In the genomic region with DNA sequence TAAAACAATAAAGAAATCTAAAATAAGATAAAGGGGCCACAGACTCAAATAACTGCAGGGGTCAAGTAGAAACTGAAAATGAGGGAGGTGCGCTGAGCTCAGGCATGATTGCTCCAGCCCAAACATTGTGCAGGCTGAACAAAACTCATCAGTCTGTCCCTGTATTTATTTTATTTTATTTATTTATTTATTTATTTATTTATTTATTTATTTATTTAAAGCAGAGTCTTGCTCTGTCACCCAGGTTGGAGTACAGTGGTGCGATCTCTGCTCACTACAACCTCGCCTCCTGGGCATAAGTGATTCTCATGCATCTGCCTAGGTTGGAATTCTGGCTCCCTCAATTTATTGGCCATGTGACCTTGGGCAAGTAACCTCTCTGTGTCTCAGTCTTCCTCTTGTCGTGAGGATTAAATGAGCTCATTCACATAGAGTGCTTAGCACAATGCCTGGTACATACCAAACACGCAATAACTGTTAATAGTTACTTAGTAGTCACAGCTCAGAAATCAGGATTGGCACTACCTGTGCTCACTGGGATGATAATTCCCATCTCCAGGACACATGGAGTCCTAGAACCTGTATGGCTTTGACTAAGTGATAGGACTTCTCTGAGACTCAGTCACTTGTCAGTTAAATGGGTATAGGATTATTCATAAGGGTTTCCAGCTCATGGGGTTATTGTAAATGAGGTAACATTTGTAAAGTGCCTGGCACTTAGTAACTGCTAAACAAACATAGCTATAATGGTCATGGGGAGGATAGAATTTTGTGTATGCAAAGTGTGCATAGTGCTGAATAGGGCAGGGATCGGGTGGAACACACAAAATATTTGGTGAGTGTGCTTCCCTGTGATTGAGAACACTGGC, we compare ENCODE assay signal across 10 cellular contexts. TPM values are rescaled to one million over a fixed set of nuclear protein-coding genes. Genes with fewer than 3 reads are reported as not detected.
A peak's percentile ranks its signal among the peaks of the same experiment; 100 is the strongest.
DNase-seq lines count a peak whose midpoint lies in the region; ATAC-seq lines count a peak whose summit lies in the region.
"Had no signal": no experiment of that assay in that cellular context is flagged by ENCODE, and none has a peak within 500 bp of the region (broad histone marks: within the 10 kb centered on the region; RNA-seq: fewer than 3 reads in every experiment).

No MANE protein-coding gene starts in this region.

- H3K27ac Mint-ChIP-seq in activated CD4-positive, alpha-beta T cell treated with anti-CD3 and anti-CD28 coated beads, Interleukin-2, amount 10 ng/mL, durations not matched to agents 7 days and 5 days: no peak overlapping the region
- H3K27ac Mint-ChIP-seq in T-cell: peak overlapping the region in 1 of 2 donors; percentile 36

- no peak for ATAC-seq in T-cell (replicated peaks in 1 of 4)
- ATAC-seq in stimulated activated naive CD8-positive, alpha-beta T cell treated with anti-CD3 and anti-CD28 coated beads, Interleukin-15, Interleukin-2, amounts not matched to agents 100 U/mL and 50 U/mL, for 24 hours: peak; percentile 30

- H3K4me3 Mint-ChIP-seq in activated CD4-positive, alpha-beta T cell treated with anti-CD3 and anti-CD28 coated beads, Interleukin-2, amount 10 ng/mL, durations not matched to agents 7 days and 5 days: peak overlapping the region; percentile 38
- H3K4me3 Mint-ChIP-seq in T-cell: peak overlapping the region; percentile 71 to 89 (median 80)

- peaks cover 33% of the 10 kb centered on the region for H3K27me3 Mint-ChIP-seq in activated CD4-positive, alpha-beta T cell treated with anti-CD3 and anti-CD28 coated beads, Interleukin-2, amount 10 ng/mL, durations not matched to agents 7 days and 5 days
- H3K27me3 Mint-ChIP-seq in T-cell: peaks cover 8 to 30% of the 10 kb centered on the region in 2 donors

- CTCF ChIA-PET in activated CD4-positive, alpha-beta T cell treated with anti-CD3 and anti-CD28 coated beads, Interleukin-2, amount 10 ng/mL, durations not matched to agents 7 days and 5 days (lab: Charles Lee): interaction anchor here (0.7 to 1.9 kb wide), 6 partner anchors 14 to 90 kb away, joined by 3 to 7 read pairs (median 4); partner anchors contain the start of gene DES
- CTCF ChIA-PET in T-cell (lab: Charles Lee): interaction anchor here in 1 of 2 donors (0.6 kb wide), 2 partner anchors 10 to 38 kb away, joined by 3 to 5 read pairs; no protein-coding TSS in a partner anchor

- no peaks in the 10 kb centered on the region for H3K36me3 Mint-ChIP-seq in activated CD4-positive, alpha-beta T cell treated with anti-CD3 and anti-CD28 coated beads, Interleukin-2, amount 10 ng/mL, durations not matched to agents 7 days and 5 days (ENCODE audit: low read depth)
- no peaks in the 10 kb centered on the region for H3K36me3 Mint-ChIP-seq in T-cell

- H3K4me1 Mint-ChIP-seq in activated CD4-positive, alpha-beta T cell treated with anti-CD3 and anti-CD28 coated beads, Interleukin-2, amount 10 ng/mL, durations not matched to agents 7 days and 5 days: peaks cover 13% of the 10 kb centered on the region
- peaks cover 12 to 22% (median 19%) of the 10 kb centered on the region in 3 donors for H3K4me1 Mint-ChIP-seq in T-cell

- POLR2A ChIA-PET in activated CD4-positive, alpha-beta T cell treated with anti-CD3 and anti-CD28 coated beads, Interleukin-2, amount 10 ng/mL, durations not matched to agents 7 days and 5 days (lab: Charles Lee): no interaction called here
- POLR2A ChIA-PET in T-cell (lab: Charles Lee): no interaction called here

- DNase-seq in activated CD4-positive, alpha-beta T cell treated with anti-CD3 and anti-CD28 coated beads, Interleukin-2, amount 10 ng/mL, durations not matched to agents 7 days and 5 days: no peak
- no peak for DNase-seq in activated CD4-positive, alpha-beta T cell treated with anti-CD3 and anti-CD28 coated beads, Interleukin-2, amount 50 U/mL, for 4 hours
- no peak for DNase-seq in T-cell
- DNase-seq in foreskin melanocyte: peak; percentile 18
- DNase-seq in stimulated activated naive CD8-positive, alpha-beta T cell treated with anti-CD3 and anti-CD28 coated beads, Interleukin-15, Interleukin-2, amounts not matched to agents 100 U/mL and 50 U/mL, for 24 hours: no peak
- no peak for DNase-seq in nucleus accumbens (lab: John Stamatoyannopoulos, UW)
- no peak for DNase-seq in SW 1271 (lab: John Stamatoyannopoulos, UW)
- no peak for DNase-seq in inferior parietal cortex (ENCODE audit: extremely low spot score)
- DNase-seq: AML-193; stimulated activated CD4-positive, alpha-beta T cell treated with anti-CD3 and anti-CD28 coated beads, Interleukin-4, amount 100 ng/mL, for 24 hours had no signal

- H3K9me3 Mint-ChIP-seq in activated CD4-positive, alpha-beta T cell treated with anti-CD3 and anti-CD28 coated beads, Interleukin-2, amount 10 ng/mL, durations not matched to agents 7 days and 5 days: no peaks in the 10 kb centered on the region
- no peaks in the 10 kb centered on the region for H3K9me3 Mint-ChIP-seq in T-cell

RNA-seq across cellular contexts. Expression of gene SPEG, which starts 6.0 kb away (rescaled TPM):
- 1 to 10 TPM; 2.0 to 2.6 TPM for total RNA-seq in activated CD4-positive, alpha-beta T cell treated with anti-CD3 and anti-CD28 coated beads, Interleukin-2, amount 10 ng/mL, durations not matched to agents 7 days and 5 days
- total RNA-seq in T-cell: 10 to 100 TPM; 13.8 to 23.9 (median 18.9) TPM

RNA-seq across cellular contexts. Expression of gene DES, which starts 22.4 kb away (rescaled TPM):
- not detected for total RNA-seq in activated CD4-positive, alpha-beta T cell treated with anti-CD3 and anti-CD28 coated beads, Interleukin-2, amount 10 ng/mL, durations not matched to agents 7 days and 5 days
- total RNA-seq in T-cell: 1 to 10 TPM in 2 of 5 donors, under 1 TPM in 1, not detected in 2; 0.98 to 1.3 (median 1.3) TPM

RNA-seq across cellular contexts. Expression of gene DNPEP, which starts 52.9 kb away (rescaled TPM):
- 10 to 100 TPM; 58.8 to 64.9 TPM for total RNA-seq in activated CD4-positive, alpha-beta T cell treated with anti-CD3 and anti-CD28 coated beads, Interleukin-2, amount 10 ng/mL, durations not matched to agents 7 days and 5 days
- 10 to 100 TPM; 73.5 to 88.8 (median 85.4) TPM for total RNA-seq in T-cell

RNA-seq across cellular contexts. Expression of gene GMPPA, which starts 58.1 kb away (rescaled TPM):
- total RNA-seq in activated CD4-positive, alpha-beta T cell treated with anti-CD3 and anti-CD28 coated beads, Interleukin-2, amount 10 ng/mL, durations not matched to agents 7 days and 5 days: 10 to 100 TPM; 34.5 to 40.5 TPM
- 10 to 100 TPM; 20.6 to 47.7 (median 41.3) TPM for total RNA-seq in T-cell

Comparison
In these comparisons a context has a peak if more than half of its experiments do, and no peak if none do; other contexts are left out.
1. RNA of gene SPEG, which starts 6.0 kb away (total RNA-seq): 13.8 to 23.9 TPM in T-cell; 2.0 to 2.6 TPM in activated CD4-positive, alpha-beta T cell treated with anti-CD3 and anti-CD28 coated beads, Interleukin-2, amount 10 ng/mL, durations not matched to agents 7 days and 5 days; every median in the first group is over 4 times any median in the second.